ENCODE assay signal across 14 cellular contexts in the genomic region with DNA sequence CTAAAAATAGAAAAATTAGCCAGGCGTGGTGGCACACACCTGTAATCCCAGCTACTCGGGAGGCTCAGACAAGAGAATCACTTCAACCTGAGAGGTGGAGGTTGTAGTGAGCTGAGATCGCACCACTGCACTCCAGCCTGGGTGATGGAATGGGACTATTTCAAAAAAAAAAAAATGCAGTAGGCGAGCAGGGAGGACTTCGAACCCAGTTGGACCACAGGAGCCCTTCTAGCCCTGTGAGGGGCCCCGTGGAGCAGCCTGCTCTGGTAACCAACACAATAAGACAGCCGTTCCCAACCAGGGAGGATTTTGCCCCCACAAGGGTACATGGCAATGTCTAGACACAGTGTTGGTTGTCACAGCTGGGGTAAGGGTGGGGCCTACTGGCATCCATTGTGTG.
"Had no signal": no experiment of that assay in that cellular context is flagged by ENCODE, and none has a peak within 500 bp of the region (broad histone marks: within the 10 kb centered on the region; RNA-seq: fewer than 3 reads in every experiment).

No MANE protein-coding gene starts in this region.

- H3K9me3 ChIP-seq: esophagus squamous epithelium, heart left ventricle, left lung, tibial artery, upper lobe of left lung, uterus had no signal

- H3K27me3 Mint-ChIP-seq: dendritic cell treated with granulocyte-macrophage colony-stimulating factor and Interleukin-4, amounts not matched to agents 40 ng/mL and 50 ng/mL, for 4 days; stimulated activated naive CD8-positive, alpha-beta T cell treated with anti-CD3 and anti-CD28 coated beads, Interleukin-15, Interleukin-2, amounts not matched to agents 100 ng/mL and 50 ng/mL, for 24 hours had no signal

- H3K36me3 Mint-ChIP-seq: naive thymus-derived CD4-positive, alpha-beta T cell; stimulated activated memory B cell treated with anti-CD40 and anti-IgM and Interleukin-4, amounts not matched to agents 10 μg/mL and 1 μg/mL and 100 μg/mL, for 72 hours had no signal

- ATAC-seq: effector memory CD8-positive, alpha-beta T cell; left lung; naive thymus-derived CD4-positive, alpha-beta T cell; stimulated activated memory B cell treated with anti-CD40 and anti-IgM and Interleukin-4, amounts not matched to agents 10 μg/mL and 1 μg/mL and 100 μg/mL, for 72 hours had no signal

- H3K27me3 ChIP-seq: esophagus squamous epithelium, heart left ventricle, left lung, tibial artery, upper lobe of left lung, uterus had no signal

- H3K4me1 Mint-ChIP-seq: naive thymus-derived CD4-positive, alpha-beta T cell; stimulated activated memory B cell treated with anti-CD40 and anti-IgM and Interleukin-4, amounts not matched to agents 10 μg/mL and 1 μg/mL and 100 μg/mL, for 72 hours had no signal

- H3K4me3 ChIP-seq: esophagus squamous epithelium, heart left ventricle, left lung, tibial artery, upper lobe of left lung, uterus had no signal

- H3K27ac ChIP-seq: esophagus squamous epithelium, left lung, tibial artery, upper lobe of left lung, uterus had no signal

- H3K4me1 ChIP-seq: esophagus squamous epithelium, left lung, tibial artery, uterus had no signal

- H3K9me3 Mint-ChIP-seq: dendritic cell treated with granulocyte-macrophage colony-stimulating factor and Interleukin-4, amounts not matched to agents 40 ng/mL and 50 ng/mL, for 4 days; effector memory CD8-positive, alpha-beta T cell; nephron progenitor cell; stimulated activated naive CD8-positive, alpha-beta T cell treated with anti-CD3 and anti-CD28 coated beads, Interleukin-15, Interleukin-2, amounts not matched to agents 100 ng/mL and 50 ng/mL, for 24 hours had no signal

- H3K36me3 ChIP-seq: uterus had no signal

- H3K4me3 Mint-ChIP-seq: dendritic cell treated with granulocyte-macrophage colony-stimulating factor and Interleukin-4, amounts not matched to agents 40 ng/mL and 50 ng/mL, for 4 days; effector memory CD8-positive, alpha-beta T cell; naive thymus-derived CD4-positive, alpha-beta T cell; nephron progenitor cell; stimulated activated memory B cell treated with anti-CD40 and anti-IgM and Interleukin-4, amounts not matched to agents 10 μg/mL and 1 μg/mL and 100 μg/mL, for 72 hours; stimulated activated naive CD8-positive, alpha-beta T cell treated with anti-CD3 and anti-CD28 coated beads, Interleukin-15, Interleukin-2, amounts not matched to agents 100 ng/mL and 50 ng/mL, for 24 hours had no signal

- H3K27ac Mint-ChIP-seq: dendritic cell treated with granulocyte-macrophage colony-stimulating factor and Interleukin-4, amounts not matched to agents 40 ng/mL and 50 ng/mL, for 4 days; effector memory CD8-positive, alpha-beta T cell; naive thymus-derived CD4-positive, alpha-beta T cell; stimulated activated memory B cell treated with anti-CD40 and anti-IgM and Interleukin-4, amounts not matched to agents 10 μg/mL and 1 μg/mL and 100 μg/mL, for 72 hours; stimulated activated naive CD8-positive, alpha-beta T cell treated with anti-CD3 and anti-CD28 coated beads, Interleukin-15, Interleukin-2, amounts not matched to agents 100 ng/mL and 50 ng/mL, for 24 hours had no signal

- DNase-seq: effector memory CD8-positive, alpha-beta T cell; esophagus squamous epithelium; heart left ventricle; hypothalamus; left lung; naive thymus-derived CD4-positive, alpha-beta T cell; nephron progenitor cell; stimulated activated CD4-positive, alpha-beta T cell treated with anti-CD3 and anti-CD28 coated beads, Interleukin-4, amount 100 ng/mL, for 1 hour; tibial artery; upper lobe of left lung; uterus had no signal
